ENCODE assay signal across 1 cellular context in genomic region chr15:98856540-98856907, GRCh38.
TF ChIP-seq lines count a peak whose summit lies in the region.

No MANE protein-coding gene starts in this region.

TF ChIP-seq in GM23338, 12 proteins besides CTCF, POLR2A, EP300 and RAD21 (continued from another document):
- no peak for TF ChIP-seq ZNF462 (CRISPR knock-in tag; IDR thresholded peaks at IDR 0.05)
